In the genomic region with DNA sequence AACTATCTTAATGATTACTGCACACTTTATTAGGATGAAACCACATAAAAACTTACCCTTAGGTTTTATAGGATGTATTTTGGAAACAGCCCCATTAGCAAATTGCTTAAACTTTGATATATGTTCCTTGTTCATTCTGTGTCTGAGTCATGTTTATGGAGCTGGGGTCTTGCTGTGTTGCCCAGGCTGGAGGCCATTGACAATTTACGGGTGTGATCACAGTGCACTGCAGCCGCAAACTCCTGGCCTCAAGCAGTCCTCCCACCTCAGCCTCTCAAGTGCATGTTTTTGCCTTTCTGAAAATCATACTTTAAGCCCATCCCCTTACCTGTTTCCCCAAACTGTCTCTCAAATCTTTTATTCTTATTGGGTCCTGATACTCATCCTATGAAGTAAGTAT, we compare ENCODE assay signal across 30 cellular contexts.
"Had no signal": no experiment of that assay in that cellular context is flagged by ENCODE, and none has a peak within 500 bp of the region (broad histone marks: within the 10 kb centered on the region; RNA-seq: fewer than 3 reads in every experiment).

No MANE protein-coding gene starts in this region.

- H3K9me3 Mint-ChIP-seq: mesothelial cell of epicardium; naive B cell; natural killer cell treated with Interleukin-12 subunit alpha and Interleukin-12 subunit beta and Interleukin-15 and Interleukin-18, amount 100 ng/mL, for 72 hours; neural progenitor cell; type B pancreatic cell had no signal

- H3K27ac Mint-ChIP-seq: mesothelial cell of epicardium; natural killer cell treated with Interleukin-12 subunit alpha and Interleukin-12 subunit beta and Interleukin-15 and Interleukin-18, amount 100 ng/mL, for 72 hours; neural progenitor cell; progenitor cell of endocrine pancreas; type B pancreatic cell had no signal

- H3K9ac ChIP-seq: neural progenitor cell, parathyroid adenoma had no signal

- H3K27ac ChIP-seq: coronary artery, esophagus muscularis mucosa, foreskin keratinocyte, gastroesophageal sphincter, heart right ventricle, left lung, neural progenitor cell, parathyroid adenoma, tibial artery had no signal

- H2AFZ ChIP-seq: neural progenitor cell, parathyroid adenoma had no signal

- H3K4me1 ChIP-seq: neural progenitor cell, parathyroid adenoma had no signal

- H3K27me3 ChIP-seq: esophagus muscularis mucosa, foreskin keratinocyte, gastroesophageal sphincter, heart right ventricle, left lung, neural progenitor cell, stomach, tibial artery had no signal

- DNase-seq: dermis blood vessel endothelial cell; effector memory CD4-positive, alpha-beta T cell; foreskin keratinocyte; heart right ventricle; hippocampal formation; left cardiac atrium; left lung; mesenchymal stem cell; mucosa of descending colon; naive B cell; stimulated activated CD4-positive, alpha-beta T cell treated with anti-CD3 and anti-CD28 coated beads, Interleukin-12 subunit alpha, Interleukin-12 subunit beta, amount 100 ng/mL, for 4 hours; stimulated activated CD4-positive, alpha-beta T cell treated with anti-CD3 and anti-CD28 coated beads, Interleukin-1b, Interleukin-23, amount 100 ng/mL, for 48 hours; stimulated activated CD4-positive, alpha-beta T cell treated with anti-CD3 and anti-CD28 coated beads, Interleukin-4, amount 100 ng/mL, for 1 hour; stimulated activated CD8-positive, alpha-beta memory T cell treated with anti-CD3 and anti-CD28 coated beads, Interleukin-4, amount 100 ng/mL, for 48 hours; stimulated activated naive CD4-positive, alpha-beta T cell treated with Interleukin-2 at 50 U/mL for 16 hours; stomach; tibial artery had no signal

- ATAC-seq: foreskin keratinocyte; gastroesophageal sphincter; heart right ventricle; left cardiac atrium; left lung; mucosa of descending colon; natural killer cell treated with Interleukin-12 subunit alpha and Interleukin-12 subunit beta and Interleukin-15 and Interleukin-18, amount 100 ng/mL, for 72 hours; sciatic nerve had no signal

- FAIRE-seq: endothelial cell of umbilical vein, islet of Langerhans had no signal

- H3K4me3 ChIP-seq: coronary artery, esophagus muscularis mucosa, gastroesophageal sphincter, heart right ventricle, left lung, mucosa of descending colon, neural progenitor cell, smooth muscle cell, stomach, tibial artery had no signal

- H3K79me2 ChIP-seq: parathyroid adenoma had no signal

- H3K36me3 Mint-ChIP-seq: natural killer cell treated with Interleukin-12 subunit alpha and Interleukin-12 subunit beta and Interleukin-15 and Interleukin-18, amount 100 ng/mL, for 72 hours had no signal

- H3K9me3 ChIP-seq: esophagus muscularis mucosa, gastroesophageal sphincter, heart right ventricle, left lung, mucosa of descending colon, stomach, tibial artery had no signal

- H3K4me3 Mint-ChIP-seq: mesothelial cell of epicardium; natural killer cell treated with Interleukin-12 subunit alpha and Interleukin-12 subunit beta and Interleukin-15 and Interleukin-18, amount 100 ng/mL, for 72 hours; neural progenitor cell; type B pancreatic cell had no signal

- H3K27me3 Mint-ChIP-seq: naive B cell; natural killer cell treated with Interleukin-12 subunit alpha and Interleukin-12 subunit beta and Interleukin-15 and Interleukin-18, amount 100 ng/mL, for 72 hours; progenitor cell of endocrine pancreas; type B pancreatic cell had no signal

- H3K4me2 ChIP-seq: neural progenitor cell, smooth muscle cell had no signal
